Comparison of ENCODE assay signal across 9 cellular contexts in genomic region chrX:65674351-65674893, GRCh38. TPM values are rescaled to one million over a fixed set of nuclear protein-coding genes. Genes with fewer than 3 reads are reported as not detected.
A peak's percentile ranks its signal among the peaks of the same experiment; 100 is the strongest.
DNase-seq lines count a peak whose midpoint lies in the region; ATAC-seq and TF ChIP-seq lines count a peak whose summit lies in the region.
"Had no signal": no experiment of that assay in that cellular context is flagged by ENCODE, and none has a peak within 500 bp of the region (broad histone marks: within the 10 kb centered on the region; RNA-seq: fewer than 3 reads in every experiment).

No MANE protein-coding gene starts in this region.

- no peak for TF ChIP-seq CTCF in GM12864 (IDR thresholded peaks at IDR 0.05; ENCODE audit: low read depth, low read length, missing control alignments)
- no peak for TF ChIP-seq CTCF in activated B cell treated with CpG ODN at 0.5 μM for 24 hours (IDR thresholded peaks at IDR 0.05)
- no peak for TF ChIP-seq CTCF in fibroblast of the aortic adventitia (IDR thresholded peaks at IDR 0.05; ENCODE audit: insufficient read depth, low read length)

- peak overlapping the region; percentile 75 for H3K27ac ChIP-seq in skeletal muscle tissue (ENCODE audit: low read depth, low read length)

- ATAC-seq in activated B cell treated with CpG ODN at 0.5 μM for 24 hours (ENCODE audit: low read depth) (peak; percentile 16), GM21381 (IDR thresholded peaks at IDR 0.05; ENCODE audit: unreplicated experiment) (no peak)

- peaks cover 88% of the 10 kb centered on the region for H3K4me1 Mint-ChIP-seq in activated B cell treated with CpG ODN at 0.5 μM for 24 hours

- peak overlapping the region; percentile 62 for H3K27ac Mint-ChIP-seq in activated B cell treated with CpG ODN at 0.5 μM for 24 hours

- intact Hi-C loops in activated B cell treated with CpG ODN at 0.5 μM for 24 hours (cut with micrococcal nuclease), result no loop called here

- peaks cover 61% of the 10 kb centered on the region for H3K36me3 Mint-ChIP-seq in activated B cell treated with CpG ODN at 0.5 μM for 24 hours (ENCODE audit: low read depth)

- peak overlapping the region; percentile 12 to 25 (median 16) for H3K9ac ChIP-seq in skeletal muscle tissue (ENCODE audit: low read depth in 1 of 3, low read length in 3 of 3)

- POLR2A ChIA-PET in activated B cell treated with CpG ODN at 0.5 μM for 24 hours (lab: Charles Lee), result interaction anchor here (0.9 to 1.5 kb wide), 5 partner anchors 16 to 48 kb away, joined by 3 to 5 read pairs (median 3); no protein-coding TSS in a partner anchor

- H3K27me3 ChIP-seq in skeletal muscle tissue (ENCODE audit: control insufficient read depth in 3 of 3, insufficient read depth in 3 of 3, low read length in 3 of 3), result no peaks in the 10 kb centered on the region

- DNase-seq in GM12864 (ENCODE audit: low read depth), result no peak
- no peak for DNase-seq in activated B cell treated with CpG ODN at 0.5 μM for 24 hours
- peak; percentile 57 for DNase-seq in fibroblast of the aortic adventitia (ENCODE audit: low read depth)
- DNase-seq in DMS 273 (lab: John Stamatoyannopoulos, UW; ENCODE audit: unreplicated experiment), result no peak
- no peak for DNase-seq in cerebellum (ENCODE audit: low spot score)
- no peak for DNase-seq in globus pallidus (ENCODE audit: low spot score)
- DNase-seq: posterior cingulate gyrus had no signal

- peaks cover 37 to 56% (median 56%) of the 10 kb centered on the region in 3 donors for H3K4me1 ChIP-seq in skeletal muscle tissue (ENCODE audit: control insufficient read depth in 3 of 3, insufficient read depth in 3 of 3, low read length in 3 of 3)

- CTCF ChIA-PET in activated B cell treated with CpG ODN at 0.5 μM for 24 hours (lab: Charles Lee), result no interaction called here

- H3K4me3 ChIP-seq in GM12864 (ENCODE audit: low read depth, low read length) (peak overlapping the region; percentile 28; the same call in 1 of the 2 replicates), fibroblast of the aortic adventitia (ENCODE audit: low read depth, low read length) (no peak overlapping the region), skeletal muscle tissue (ENCODE audit: low read length in 3 of 3) (peak overlapping the region in 1 of 3 donors; percentile 43)

- H3K4me3 Mint-ChIP-seq in activated B cell treated with CpG ODN at 0.5 μM for 24 hours, result peak overlapping the region; percentile 70

- no peaks in the 10 kb centered on the region for H3K36me3 ChIP-seq in skeletal muscle tissue (ENCODE audit: control insufficient read depth in 3 of 3, insufficient read depth in 3 of 3, low read length in 3 of 3)

- H3K9me3 Mint-ChIP-seq in activated B cell treated with CpG ODN at 0.5 μM for 24 hours, result no peaks in the 10 kb centered on the region

- H3K27me3 Mint-ChIP-seq in activated B cell treated with CpG ODN at 0.5 μM for 24 hours, result no peaks in the 10 kb centered on the region

- H3K9me3 ChIP-seq in skeletal muscle tissue (ENCODE audit: control insufficient read depth in 3 of 3, low read length in 3 of 3), result no peaks in the 10 kb centered on the region

RNA-seq across cellular contexts. Expression of gene MSN, which starts 7.0 kb away (rescaled TPM):
- total RNA-seq in activated B cell treated with CpG ODN at 0.5 μM for 24 hours (352 TPM in 2 replicates), fibroblast of the aortic adventitia (ENCODE audit: low replicate concordance) (175 and 335 TPM in 2 replicates), skeletal muscle tissue (57.9 TPM), cerebellum (33.2 TPM)
